27 cellular contexts compared by ENCODE assay signal in genomic region chr14:51759950-51760349, GRCh38.
"Had no signal": no experiment of that assay in that cellular context is flagged by ENCODE, and none has a peak within 500 bp of the region (broad histone marks: within the 10 kb centered on the region; RNA-seq: fewer than 3 reads in every experiment).

No MANE protein-coding gene starts in this region.

- H3K9me3 Mint-ChIP-seq: stimulated activated effector memory CD8-positive, alpha-beta T cell treated with anti-CD3 and anti-CD28 coated beads, Interleukin-12 subunit alpha, Interleukin-12 subunit beta, amount 100 ng/mL, for 72 hours; stimulated activated memory B cell treated with anti-CD40 and anti-IgM and Interleukin-4, amounts not matched to agents 10 μg/mL and 1 μg/mL and 100 μg/mL, for 72 hours; stimulated activated naive B cell treated with anti-CD40 and anti-IgM and Interleukin-4, amounts not matched to agents 10 μg/mL and 1 μg/mL and 100 μg/mL, for 72 hours; stimulated activated naive CD8-positive, alpha-beta T cell treated with anti-CD3 and anti-CD28 coated beads, Interleukin-15, Interleukin-2, amounts not matched to agents 100 ng/mL and 50 ng/mL, for 24 hours; type B pancreatic cell had no signal

- H3K36me3 ChIP-seq: stomach, suprapubic skin, thoracic aorta, thyroid gland, tibial artery, tibial nerve, transverse colon, upper lobe of left lung, uterus, vagina had no signal

- H3K27ac ChIP-seq: stomach, suprapubic skin, testis, thoracic aorta, thyroid gland, tibial artery, tibial nerve, transverse colon, upper lobe of left lung, uterus, vagina had no signal

- H3K4me3 ChIP-seq: stomach, suprapubic skin, testis, thoracic aorta, thyroid gland, tibial artery, tibial nerve, transverse colon, upper lobe of left lung, uterus, vagina had no signal

- H3K27ac Mint-ChIP-seq: stimulated activated effector memory CD8-positive, alpha-beta T cell treated with anti-CD3 and anti-CD28 coated beads, Interleukin-12 subunit alpha, Interleukin-12 subunit beta, amount 100 ng/mL, for 72 hours; stimulated activated memory B cell treated with anti-CD40 and anti-IgM and Interleukin-4, amounts not matched to agents 10 μg/mL and 1 μg/mL and 100 μg/mL, for 72 hours; stimulated activated naive B cell treated with anti-CD40 and anti-IgM and Interleukin-4, amounts not matched to agents 10 μg/mL and 1 μg/mL and 100 μg/mL, for 72 hours; stimulated activated naive CD8-positive, alpha-beta T cell treated with anti-CD3 and anti-CD28 coated beads, Interleukin-15, Interleukin-2, amounts not matched to agents 100 ng/mL and 50 ng/mL, for 24 hours; type B pancreatic cell had no signal

- H3K4me1 ChIP-seq: stomach, suprapubic skin, testis, thyroid gland, tibial artery, tibial nerve, transverse colon, upper lobe of left lung, uterus, vagina had no signal

- H3K9me3 ChIP-seq: stomach, suprapubic skin, testis, thoracic aorta, thyroid gland, tibial artery, tibial nerve, transverse colon, upper lobe of left lung, uterus, vagina had no signal

- H3K27me3 Mint-ChIP-seq: type B pancreatic cell had no signal

- H3K27me3 ChIP-seq: stomach, suprapubic skin, testis, thyroid gland, tibial artery, tibial nerve, transverse colon, upper lobe of left lung, uterus, vagina had no signal

- H3K4me1 Mint-ChIP-seq: stimulated activated memory B cell treated with anti-CD40 and anti-IgM and Interleukin-4, amounts not matched to agents 10 μg/mL and 1 μg/mL and 100 μg/mL, for 72 hours; stimulated activated naive B cell treated with anti-CD40 and anti-IgM and Interleukin-4, amounts not matched to agents 10 μg/mL and 1 μg/mL and 100 μg/mL, for 72 hours had no signal

- H3K36me3 Mint-ChIP-seq: stimulated activated effector memory CD8-positive, alpha-beta T cell treated with anti-CD3 and anti-CD28 coated beads, Interleukin-12 subunit alpha, Interleukin-12 subunit beta, amount 100 ng/mL, for 72 hours; stimulated activated memory B cell treated with anti-CD40 and anti-IgM and Interleukin-4, amounts not matched to agents 10 μg/mL and 1 μg/mL and 100 μg/mL, for 72 hours; stimulated activated naive B cell treated with anti-CD40 and anti-IgM and Interleukin-4, amounts not matched to agents 10 μg/mL and 1 μg/mL and 100 μg/mL, for 72 hours; type B pancreatic cell had no signal

- H3K4me3 Mint-ChIP-seq: stimulated activated effector memory CD8-positive, alpha-beta T cell treated with anti-CD3 and anti-CD28 coated beads, Interleukin-12 subunit alpha, Interleukin-12 subunit beta, amount 100 ng/mL, for 72 hours; stimulated activated memory B cell treated with anti-CD40 and anti-IgM and Interleukin-4, amounts not matched to agents 10 μg/mL and 1 μg/mL and 100 μg/mL, for 72 hours; stimulated activated naive B cell treated with anti-CD40 and anti-IgM and Interleukin-4, amounts not matched to agents 10 μg/mL and 1 μg/mL and 100 μg/mL, for 72 hours; stimulated activated naive CD8-positive, alpha-beta T cell treated with anti-CD3 and anti-CD28 coated beads, Interleukin-15, Interleukin-2, amounts not matched to agents 100 ng/mL and 50 ng/mL, for 24 hours; type B pancreatic cell had no signal

- ATAC-seq: stimulated activated effector memory CD8-positive, alpha-beta T cell treated with anti-CD3 and anti-CD28 coated beads, Interleukin-12 subunit alpha, Interleukin-12 subunit beta, amount 100 ng/mL, for 72 hours; stimulated activated memory B cell treated with anti-CD40 and anti-IgM and Interleukin-4, amounts not matched to agents 10 μg/mL and 1 μg/mL and 100 μg/mL, for 72 hours; stimulated activated naive B cell treated with anti-CD40 and anti-IgM and Interleukin-4, amounts not matched to agents 10 μg/mL and 1 μg/mL and 100 μg/mL, for 72 hours had no signal

- DNase-seq: stimulated activated CD4-positive, alpha-beta T cell treated with anti-CD3 and anti-CD28 coated beads, Interleukin-1b, Interleukin-23, amount 100 ng/mL, for 48 hours; stimulated activated CD4-positive, alpha-beta T cell treated with anti-CD3 and anti-CD28 coated beads, Interleukin-2, amount 100 ng/mL, for 24 hours; stimulated activated CD4-positive, alpha-beta T cell treated with anti-CD3 and anti-CD28 coated beads, Interleukin-2, amount 100 ng/mL, for 48 hours; stimulated activated CD4-positive, alpha-beta T cell treated with anti-CD3 and anti-CD28 coated beads, Interleukin-4, amount 100 ng/mL, for 1 hour; stimulated activated CD4-positive, alpha-beta T cell treated with anti-CD3 and anti-CD28 coated beads, Interleukin-4, amount 100 ng/mL, for 24 hours; stimulated activated CD4-positive, alpha-beta T cell treated with anti-CD3 and anti-CD28 coated beads, Interleukin-4, amount 100 ng/mL, for 4 hours; stimulated activated CD8-positive, alpha-beta memory T cell treated with anti-CD3 and anti-CD28 coated beads, Interleukin-4, amount 100 ng/mL, for 48 hours; stimulated activated naive B cell treated with anti-CD40 and anti-IgM and Interleukin-4, amounts not matched to agents 10 μg/mL and 1 μg/mL and 100 μg/mL, for 72 hours; stimulated activated naive CD4-positive, alpha-beta T cell; stimulated activated naive CD4-positive, alpha-beta T cell treated with Interleukin-2 at 50 U/mL for 16 hours; stomach; substantia nigra; testis; thyroid gland; tibial artery; transverse colon; trophoblast cell; uterus had no signal
